In genomic region chr7:157021893-157022680, GRCh38 we compare ENCODE assay signal across 3 cellular contexts.
A peak's percentile ranks its signal among the peaks of the same experiment; 100 is the strongest.
TF ChIP-seq lines count a peak whose summit lies in the region.

No MANE protein-coding gene starts in this region.

TF ChIP-seq in A549, 52 proteins besides CTCF, POLR2A, EP300 and RAD21:
- TF ChIP-seq ESRRA (IDR thresholded peaks at IDR 0.05; ENCODE audit: borderline replicate concordance, low read length) (no peak), JUNB (IDR thresholded peaks at IDR 0.05) (no peak), ZSCAN20 (CRISPR knock-in tag; IDR thresholded peaks at IDR 0.05) (no peak)

TF ChIP-seq in IMR-90, 13 proteins besides CTCF, POLR2A, EP300 and RAD21:
- TF ChIP-seq FOS (IDR thresholded peaks at IDR 0.05; ENCODE audit: low read depth, low read length): no peak
- TF ChIP-seq MXI1 (IDR thresholded peaks at IDR 0.05; ENCODE audit: borderline replicate concordance, low read depth, low read length): no peak

TF ChIP-seq in endothelial cell of umbilical vein, 7 proteins besides CTCF, POLR2A, EP300 and RAD21:
- TF ChIP-seq GATA2 (IDR thresholded peaks at IDR 0.05; ENCODE audit: insufficient read depth, insufficient read length, low read depth, low read length) (no peak), EZH2 (IDR thresholded peaks at IDR 0.05; ENCODE audit: borderline replicate concordance, low read depth, low read length, severe bottlenecking) (peak; percentile 17)
